ENCODE assay signal across 29 cellular contexts in the genomic region with DNA sequence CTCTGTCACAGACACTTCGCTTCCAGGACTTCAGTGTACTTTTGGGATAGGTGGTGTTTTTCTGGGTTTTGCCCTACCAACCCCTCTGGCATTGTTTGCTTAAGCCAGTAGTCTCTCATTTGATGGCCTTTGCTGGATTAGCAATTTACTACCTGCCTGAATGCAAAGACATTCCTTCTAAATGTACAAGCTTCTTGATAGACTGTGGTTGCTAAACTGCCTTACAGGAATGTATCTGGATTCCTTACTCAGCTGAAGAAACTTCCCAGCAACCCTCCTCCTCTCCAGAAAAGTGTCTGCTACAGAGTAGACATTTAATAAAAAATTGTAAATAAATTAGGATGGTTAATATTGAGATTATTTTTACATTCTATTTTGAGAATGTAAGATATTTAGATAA.
DNase-seq lines count a peak whose midpoint lies in the region; ATAC-seq, FAIRE-seq and TF ChIP-seq lines count a peak whose summit lies in the region.
"Had no signal": no experiment of that assay in that cellular context is flagged by ENCODE, and none has a peak within 500 bp of the region (broad histone marks: within the 10 kb centered on the region; RNA-seq: fewer than 3 reads in every experiment).

No MANE protein-coding gene starts in this region.

- H4K5ac ChIP-seq in mesendoderm (ENCODE audit: low read length): no peak overlapping the region

- no peak overlapping the region for H3K18ac ChIP-seq in mesendoderm (ENCODE audit: low read length)

- no peaks in the 10 kb centered on the region for H3K79me1 ChIP-seq in mesendoderm (ENCODE audit: low read length)

- H3K27ac Mint-ChIP-seq in Calu3 (ENCODE audit: unreplicated experiment) (peak overlapping the region; percentile 7), HFFc6 (no peak overlapping the region)
- H3K27ac Mint-ChIP-seq: brain; CD4-positive, CD25-positive, alpha-beta regulatory T cell; IgD-negative memory B cell; naive B cell; stimulated activated naive CD8-positive, alpha-beta T cell treated with anti-CD3 and anti-CD28 coated beads, Interleukin-15, Interleukin-2, amounts not matched to agents 100 ng/mL and 50 ng/mL, for 24 hours had no signal

- H3K27ac ChIP-seq in mesendoderm (ENCODE audit: low read depth, low read length): no peak overlapping the region
- no peak overlapping the region for H3K27ac ChIP-seq in coronary artery
- H3K27ac ChIP-seq: heart left ventricle, left ventricle myocardium inferior, psoas muscle, SK-N-MC, skin epidermis, thoracic aorta, uterus had no signal

- H3K4me3 Mint-ChIP-seq in Calu3 (ENCODE audit: low read depth, unreplicated experiment): no peak overlapping the region
- no peak overlapping the region for H3K4me3 Mint-ChIP-seq in HFFc6
- H3K4me3 Mint-ChIP-seq: brain; CD4-positive, CD25-positive, alpha-beta regulatory T cell; IgD-negative memory B cell; naive B cell; stimulated activated naive CD8-positive, alpha-beta T cell treated with anti-CD3 and anti-CD28 coated beads, Interleukin-15, Interleukin-2, amounts not matched to agents 100 ng/mL and 50 ng/mL, for 24 hours had no signal

- no peak overlapping the region for H3K4ac ChIP-seq in mesendoderm (ENCODE audit: low read depth, low read length)

- no peak overlapping the region for H3K56ac ChIP-seq in mesendoderm (ENCODE audit: low read length)

- H4K8ac ChIP-seq in mesendoderm (ENCODE audit: low read depth, low read length): no peak overlapping the region

- no peaks in the 10 kb centered on the region for H3K4me1 ChIP-seq in mesendoderm (ENCODE audit: control insufficient read depth, low read depth, low read length)
- H3K4me1 ChIP-seq: heart left ventricle, left ventricle myocardium inferior, psoas muscle, uterus had no signal

- peak; percentile 40; the same call in 1 of the 3 replicates for ATAC-seq in SK-N-SH treated with all-trans-retinoic acid at 6 μM for 48 hours
- ATAC-seq: heart left ventricle, psoas muscle had no signal

- H3K27me3 Mint-ChIP-seq in Calu3 (ENCODE audit: unreplicated experiment) (no peaks in the 10 kb centered on the region), HFFc6 (ENCODE audit: insufficient read depth) (no peaks in the 10 kb centered on the region)
- H3K27me3 Mint-ChIP-seq: brain; CD4-positive, CD25-positive, alpha-beta regulatory T cell; IgD-negative memory B cell; naive B cell; stimulated activated naive CD8-positive, alpha-beta T cell treated with anti-CD3 and anti-CD28 coated beads, Interleukin-15, Interleukin-2, amounts not matched to agents 100 ng/mL and 50 ng/mL, for 24 hours had no signal

- DNase-seq in Calu3: no peak
- peak; percentile 2 for DNase-seq in fibroblast of pulmonary artery (ENCODE audit: low read depth)
- DNase-seq in mesendoderm: peak; percentile 16
- DNase-seq in coronary artery (ENCODE audit: low spot score): no peak
- no peak for DNase-seq in GM12892 (ENCODE audit: insufficient read length)
- DNase-seq in HFFc6: no peak
- no peak for DNase-seq in stimulated activated CD4-positive, alpha-beta T cell treated with anti-CD3 and anti-CD28 coated beads, Interleukin-12 subunit alpha, Interleukin-12 subunit beta, amount 100 ng/mL, for 4 hours
- DNase-seq: 8988T; activated gamma-delta T cell treated with Interleukin-2 at 50 U/mL for 16 hours; activated T-cell treated with anti-CD3 and anti-CD28 coated beads, Interleukin-2, amount 50 U/mL, for 1 hour; CD4-positive, CD25-positive, alpha-beta regulatory T cell; effector CD8-positive, alpha-beta T cell; heart left ventricle; left ventricle myocardium inferior; naive B cell; NCI-H187; NCI-H82; occipital lobe; psoas muscle; T-helper 2 cell; uterus had no signal

- H3K79me2 ChIP-seq in mesendoderm (ENCODE audit: control insufficient read depth, insufficient read depth, low read length): no peaks in the 10 kb centered on the region

- FAIRE-seq in GM12892 (lab: Jason Lieb, UNC): no peak
- FAIRE-seq: GM12891 had no signal

- no peak overlapping the region for H2AK5ac ChIP-seq in mesendoderm (ENCODE audit: low read length)

- H3K27me3 ChIP-seq in mesendoderm (ENCODE audit: insufficient read depth, low read length, poor library complexity): no peaks in the 10 kb centered on the region
- H3K27me3 ChIP-seq: heart left ventricle, uterus had no signal

- no peak overlapping the region for H2BK120ac ChIP-seq in mesendoderm (ENCODE audit: low read depth, low read length)

- TF ChIP-seq POLR2A in GM12892 (IDR thresholded peaks at IDR 0.05; ENCODE audit: low read depth, low read length): no peak

- peaks cover 3% of the 10 kb centered on the region for H3K9me3 Mint-ChIP-seq in Calu3 (ENCODE audit: low read depth, unreplicated experiment)
- peaks cover 21% of the 10 kb centered on the region for H3K9me3 Mint-ChIP-seq in HFFc6

- CTCF ChIA-PET in Calu3 (lab: Charles Lee): no interaction called here

- intact Hi-C loops in Calu3 (cut with micrococcal nuclease; ENCODE audit: unreplicated experiment): no loop called here

- no TSS peak for BruUV-seq in Calu3 (replicated peaks; lab: Mats Ljungman, UMichigan)

- H3K36me3 Mint-ChIP-seq in Calu3 (ENCODE audit: insufficient read depth, unreplicated experiment) (no peaks in the 10 kb centered on the region), HFFc6 (ENCODE audit: low read depth) (0 out of 2 replicates have a peak, but pooled peaks cover 6% of the 10 kb centered on the region)
- H3K36me3 Mint-ChIP-seq: brain; CD4-positive, CD25-positive, alpha-beta regulatory T cell; IgD-negative memory B cell; naive B cell had no signal

- H3K23ac ChIP-seq in mesendoderm (ENCODE audit: low read length): no peak overlapping the region

- no CpG with 5 or more reads among the region's 1 CpG for WGBS in mesendoderm (ENCODE audit: extremely low coverage, insufficient coverage, low lambda C conversion rate)

- H2BK5ac ChIP-seq in mesendoderm (ENCODE audit: low read length): no peak overlapping the region

- H3K9ac ChIP-seq in mesendoderm (ENCODE audit: low read length): no peak overlapping the region

- H3K4me1 Mint-ChIP-seq in Calu3 (ENCODE audit: low read depth, unreplicated experiment) (peaks cover 7% of the 10 kb centered on the region), HFFc6 (ENCODE audit: low read depth) (no peaks in the 10 kb centered on the region)
- H3K4me1 Mint-ChIP-seq: CD4-positive, CD25-positive, alpha-beta regulatory T cell; IgD-negative memory B cell; naive B cell had no signal

- TF ChIP-seq CTCF in Calu3 (IDR thresholded peaks at IDR 0.05; ENCODE audit: unreplicated experiment) (no peak), fibroblast of pulmonary artery (IDR thresholded peaks at IDR 0.05; ENCODE audit: low read length, missing control alignments) (no peak), coronary artery (IDR thresholded peaks at IDR 0.05) (no peak), HFFc6 (IDR thresholded peaks at IDR 0.05) (no peak)

- no peak overlapping the region for H2BK15ac ChIP-seq in mesendoderm (replicated peaks; ENCODE audit: low read depth)

- no peak overlapping the region for H3K4me3 ChIP-seq in fibroblast of pulmonary artery (replicated peaks; ENCODE audit: low read depth, low read length)
- H3K4me3 ChIP-seq in mesendoderm (ENCODE audit: low read length): no peak overlapping the region
- no peak overlapping the region for H3K4me3 ChIP-seq in coronary artery
- H3K4me3 ChIP-seq: heart left ventricle, left ventricle myocardium inferior, psoas muscle, SK-N-MC, skin epidermis, thoracic aorta, uterus had no signal

- H3K36me3 ChIP-seq in mesendoderm (ENCODE audit: control insufficient read depth, insufficient read depth, low read length): no peaks in the 10 kb centered on the region
- H3K36me3 ChIP-seq: heart left ventricle, left ventricle myocardium inferior, thoracic aorta, uterus had no signal

- no peak overlapping the region for H3K4me2 ChIP-seq in mesendoderm (ENCODE audit: low read length)

TF ChIP-seq in SK-N-SH treated with all-trans-retinoic acid at 6 μM for 48 hours, 23 proteins besides CTCF, POLR2A, EP300 and RAD21 (continues in another document):
- no peak for TF ChIP-seq ZFP30 (CRISPR knock-in tag; IDR thresholded peaks at IDR 0.05)
- TF ChIP-seq ARNTL (CRISPR knock-in tag; IDR thresholded peaks at IDR 0.05; ENCODE audit: borderline replicate concordance, low read depth): no peak
- no peak for TF ChIP-seq PATZ1 (CRISPR knock-in tag; IDR thresholded peaks at IDR 0.05; ENCODE audit: borderline replicate concordance)
- no peak for TF ChIP-seq CSDC2 (CRISPR knock-in tag; IDR thresholded peaks at IDR 0.05)

Comparison
In these comparisons a context has a peak if more than half of its experiments do, and no peak if none do; other contexts are left out.
1. DNase-seq: peak in fibroblast of pulmonary artery (single experiment) and mesendoderm (single experiment); none in Calu3 (single experiment), coronary artery (single experiment), GM12892 (single experiment), HFFc6 (single experiment) and stimulated activated CD4-positive, alpha-beta T cell treated with anti-CD3 and anti-CD28 coated beads, Interleukin-12 subunit alpha, Interleukin-12 subunit beta, amount 100 ng/mL, for 4 hours (single experiment).